In genomic region chr3:31917303-31917903, GRCh38 we compare ENCODE assay signal across 8 cellular contexts.
DNase-seq lines count a peak whose midpoint lies in the region; ATAC-seq and TF ChIP-seq lines count a peak whose summit lies in the region.

No MANE protein-coding gene starts in this region.

- no peak overlapping the region for H3K4me3 Mint-ChIP-seq in activated naive CD4-positive, alpha-beta T cell treated with anti-CD3 and anti-CD28 coated beads, Interleukin-2, amount 10 ng/mL, durations not matched to agents 7 days and 5 days

- no peak overlapping the region for H2AFZ ChIP-seq in mammary epithelial cell (ENCODE audit: low read depth, low read length)

- H3K9me3 ChIP-seq in mammary epithelial cell (replicated peaks; ENCODE audit: insufficient read depth, low read length) = no peaks in the 10 kb centered on the region
- no peaks in the 10 kb centered on the region for H3K9me3 ChIP-seq in thyroid gland

- in situ Hi-C loops in mammary epithelial cell (cut with MboI; ENCODE audit: low sequenced_read_pairs in 2 of 2) = no loop called here

- TF ChIP-seq CTCF in mammary epithelial cell (conservative IDR thresholded peaks at IDR 0.05 in 1 of 2, IDR thresholded peaks at IDR 0.05 in 1 of 2; ENCODE audit: extremely low read depth in 1 of 2, insufficient read depth in 1 of 2, low read depth in 1 of 2, low read length in 2 of 2) (no peak), thyroid gland (IDR thresholded peaks at IDR 0.05) (no peak)

- peaks cover 5% of the 10 kb centered on the region for H3K36me3 ChIP-seq in mammary epithelial cell (ENCODE audit: insufficient read depth, low read length)
- no peaks in the 10 kb centered on the region for H3K36me3 ChIP-seq in thyroid gland
- H3K36me3 ChIP-seq in H7 (replicated peaks; ENCODE audit: control insufficient read depth, insufficient read depth, low read length) = no peaks in the 10 kb centered on the region

- H3K4me2 ChIP-seq in mammary epithelial cell (ENCODE audit: insufficient read depth, low read depth, low read length) = no peak overlapping the region

- no peaks in the 10 kb centered on the region for H3K27me3 ChIP-seq in mammary epithelial cell (ENCODE audit: insufficient read depth, low read length)
- H3K27me3 ChIP-seq in thyroid gland = no peaks in the 10 kb centered on the region
- H3K27me3 ChIP-seq in H7 (ENCODE audit: control insufficient read depth, insufficient read depth, low read length) = no peaks in the 10 kb centered on the region

- peak overlapping the region; percentile 50 for H3K27ac Mint-ChIP-seq in activated naive CD4-positive, alpha-beta T cell treated with anti-CD3 and anti-CD28 coated beads, Interleukin-2, amount 10 ng/mL, durations not matched to agents 7 days and 5 days

- TF ChIP-seq POLR2A in thyroid gland (IDR thresholded peaks at IDR 0.05) = no peak

- dilution Hi-C loops in mammary epithelial cell (cut with HindIII; ENCODE audit: low sequenced_read_pairs) = no loop called here

- BruUV-seq in mammary epithelial cell (replicated peaks; lab: Mats Ljungman, UMichigan) = no TSS peak

- H3K4me1 ChIP-seq in mammary epithelial cell (ENCODE audit: insufficient read depth, low read length) (peaks cover 18% of the 10 kb centered on the region), thyroid gland (peaks cover 17 to 22% of the 10 kb centered on the region in 2 donors)

- no peaks in the 10 kb centered on the region for H4K20me1 ChIP-seq in mammary epithelial cell (ENCODE audit: insufficient read depth, low read length)

- peak; percentile 82 for ATAC-seq in HG03095 (IDR thresholded peaks at IDR 0.05; ENCODE audit: unreplicated experiment)

- peaks cover 6% of the 10 kb centered on the region for H3K36me3 Mint-ChIP-seq in activated naive CD4-positive, alpha-beta T cell treated with anti-CD3 and anti-CD28 coated beads, Interleukin-2, amount 10 ng/mL, durations not matched to agents 7 days and 5 days

- 96% methylated on average over 3 of the region's 3 CpGs for WGBS in mammary epithelial cell (ENCODE audit: low coverage, missing lambda C conversion rate)
- 34 to 35% methylated on average over 3 of the region's 3 CpGs for WGBS in thyroid gland, 2 donors

- H3K4me1 Mint-ChIP-seq in activated naive CD4-positive, alpha-beta T cell treated with anti-CD3 and anti-CD28 coated beads, Interleukin-2, amount 10 ng/mL, durations not matched to agents 7 days and 5 days = peaks cover 31% of the 10 kb centered on the region

- H3K79me2 ChIP-seq in mammary epithelial cell (ENCODE audit: insufficient read depth, low read length) = peaks cover 94% of the 10 kb centered on the region

- no peak for DNase-seq in activated naive CD4-positive, alpha-beta T cell treated with anti-CD3 and anti-CD28 coated beads, Interleukin-2, amount 10 ng/mL, durations not matched to agents 7 days and 5 days
- DNase-seq in activated naive CD4-positive, alpha-beta T cell treated with Interleukin-2 at 50 U/mL for 16 hours = no peak
- DNase-seq in mammary epithelial cell = no peak
- no peak for DNase-seq in thyroid gland
- no peak for DNase-seq in GM19238 (ENCODE audit: insufficient read length, low spot score)
- DNase-seq in NCI-H524 treated with DMSO at 0.1 percent for 48 hours (lab: John Stamatoyannopoulos, UW) = no peak
- no peak for DNase-seq in H7

- peaks cover 25% of the 10 kb centered on the region for H3K9me3 Mint-ChIP-seq in activated naive CD4-positive, alpha-beta T cell treated with anti-CD3 and anti-CD28 coated beads, Interleukin-2, amount 10 ng/mL, durations not matched to agents 7 days and 5 days

- H3K27ac ChIP-seq in mammary epithelial cell (ENCODE audit: insufficient read depth, low read depth, low read length) (no peak overlapping the region), thyroid gland (peak overlapping the region; percentile 21 to 74 (median 40))

- CTCF ChIA-PET in activated naive CD4-positive, alpha-beta T cell treated with anti-CD3 and anti-CD28 coated beads, Interleukin-2, amount 10 ng/mL, durations not matched to agents 7 days and 5 days (lab: Charles Lee) = no interaction called here
- CTCF ChIA-PET in mammary epithelial cell (lab: Charles Lee; ENCODE audit: low non-redundant PET) = no interaction called here

- no peak overlapping the region for H3K4me3 ChIP-seq in mammary epithelial cell (replicated peaks in 1 of 3; ENCODE audit: insufficient read depth in 1 of 3, low read depth in 2 of 3, low read length in 3 of 3)
- no peak overlapping the region for H3K4me3 ChIP-seq in thyroid gland (replicated peaks in 1 of 3)
- H3K4me3 ChIP-seq in H7 (ENCODE audit: insufficient read depth, low read depth, low read length) = no peak overlapping the region

- intact Hi-C loops in mammary epithelial cell (cut with micrococcal nuclease) (loop anchor here (1.0 kb wide), 1 partner anchor 26 kb away; no protein-coding TSS in a partner anchor), thyroid gland (cut with DNase I) (no loop called here)

- H3K9ac ChIP-seq in mammary epithelial cell (ENCODE audit: insufficient read depth, low read length) = peak overlapping the region; percentile 35

- H3K27me3 Mint-ChIP-seq in activated naive CD4-positive, alpha-beta T cell treated with anti-CD3 and anti-CD28 coated beads, Interleukin-2, amount 10 ng/mL, durations not matched to agents 7 days and 5 days = no peaks in the 10 kb centered on the region
